Comparison of ENCODE assay signal across 9 cellular contexts in genomic region chr20:33673115-33673410, GRCh38.
A peak's percentile ranks its signal among the peaks of the same experiment; 100 is the strongest.
DNase-seq lines count a peak whose midpoint lies in the region; ATAC-seq and TF ChIP-seq lines count a peak whose summit lies in the region.
"Had no signal": no experiment of that assay in that cellular context is flagged by ENCODE, and none has a peak within 500 bp of the region (broad histone marks: within the 10 kb centered on the region; RNA-seq: fewer than 3 reads in every experiment).

No MANE protein-coding gene starts in this region.

- no peaks in the 10 kb centered on the region for H3K27me3 Mint-ChIP-seq in nephron (ENCODE audit: low read depth)

- H3K36me3 ChIP-seq in Loucy (ENCODE audit: insufficient read depth, low read length) = peaks cover 20% of the 10 kb centered on the region; the same call in 1 of the 2 replicates

- H3K4me3 ChIP-seq in AG09309 (ENCODE audit: control insufficient read depth, low read depth, low read length) (peak overlapping the region; percentile 76), Loucy (ENCODE audit: low read length, poor library complexity, severe bottlenecking) (peak overlapping the region; percentile 94), coronary artery (peak overlapping the region; percentile 87)

- H3K9me3 ChIP-seq in Loucy (ENCODE audit: insufficient read depth, low read depth, low read length) = no peaks in the 10 kb centered on the region

- peak overlapping the region; percentile 91 for H3K9ac ChIP-seq in Loucy (ENCODE audit: low read depth, low read length, poor library complexity, severe bottlenecking)

- H3K4me1 ChIP-seq in Loucy (ENCODE audit: insufficient read depth, low read length, poor library complexity, severe bottlenecking) = peaks cover 20% of the 10 kb centered on the region
- H3K4me1 ChIP-seq: foreskin keratinocyte had no signal

- H3K79me2 ChIP-seq in Loucy (ENCODE audit: insufficient read depth, low read length) = peaks cover 10% of the 10 kb centered on the region

- peaks cover 56% of the 10 kb centered on the region for H3K4me1 Mint-ChIP-seq in nephron

- H3K36me3 Mint-ChIP-seq in nephron (ENCODE audit: low read depth) = peaks cover 5% of the 10 kb centered on the region

- ATAC-seq in GM18519 (IDR thresholded peaks at IDR 0.05; ENCODE audit: low FRiP score, unreplicated experiment) = no peak
- ATAC-seq: foreskin keratinocyte had no signal

- H4K20me1 ChIP-seq in Loucy (ENCODE audit: insufficient read depth, low read length, poor library complexity, severe bottlenecking) = peaks cover 3% of the 10 kb centered on the region

- no peak for TF ChIP-seq CTCF in AG09309 (IDR thresholded peaks at IDR 0.05; ENCODE audit: control insufficient read depth, insufficient read depth, low read depth, low read length, missing control alignments)
- no peak for TF ChIP-seq CTCF in Loucy (conservative IDR thresholded peaks at IDR 0.05; ENCODE audit: low read length)
- TF ChIP-seq CTCF in coronary artery (IDR thresholded peaks at IDR 0.05) = no peak
- no peak for TF ChIP-seq CTCF in nephron (IDR thresholded peaks at IDR 0.05; ENCODE audit: unreplicated experiment in 3 of 3)

- no peaks in the 10 kb centered on the region for H3K27me3 ChIP-seq in Loucy (ENCODE audit: insufficient read depth, low read length, poor library complexity, severe bottlenecking)
- H3K27me3 ChIP-seq: foreskin keratinocyte had no signal

- no peaks in the 10 kb centered on the region for H3F3A ChIP-seq in Loucy (ENCODE audit: low read depth)

- H3K4me3 Mint-ChIP-seq in nephron = peak overlapping the region; percentile 86 to 93 (median 89)

- no peaks in the 10 kb centered on the region for H3K9me2 ChIP-seq in Loucy (replicated peaks; ENCODE audit: low read depth, low read length)

- H3K9me3 Mint-ChIP-seq in nephron = no peaks in the 10 kb centered on the region

- peak overlapping the region; percentile 95 for H3K27ac ChIP-seq in coronary artery
- H3K27ac ChIP-seq: foreskin keratinocyte had no signal

- no peak overlapping the region for H2AFZ ChIP-seq in Loucy (ENCODE audit: low read length)

- H3K4me2 ChIP-seq in Loucy (ENCODE audit: low read depth, low read length, poor library complexity, severe bottlenecking) = peak overlapping the region; percentile 97

- no peak for DNase-seq in AG09309 (ENCODE audit: low read depth)
- DNase-seq in coronary artery (ENCODE audit: low spot score) = no peak
- DNase-seq in OCI-M1 (lab: John Stamatoyannopoulos, UW) = no peak
- DNase-seq in COR-L47 (lab: John Stamatoyannopoulos, UW) = no peak
- DNase-seq in NCI-H2107 (lab: John Stamatoyannopoulos, UW) = no peak
- DNase-seq: foreskin keratinocyte had no signal

- peak overlapping the region; percentile 14 to 59 (median 48) for H3K27ac Mint-ChIP-seq in nephron
